ENCODE assay signal across 8 cellular contexts in the genomic region with DNA sequence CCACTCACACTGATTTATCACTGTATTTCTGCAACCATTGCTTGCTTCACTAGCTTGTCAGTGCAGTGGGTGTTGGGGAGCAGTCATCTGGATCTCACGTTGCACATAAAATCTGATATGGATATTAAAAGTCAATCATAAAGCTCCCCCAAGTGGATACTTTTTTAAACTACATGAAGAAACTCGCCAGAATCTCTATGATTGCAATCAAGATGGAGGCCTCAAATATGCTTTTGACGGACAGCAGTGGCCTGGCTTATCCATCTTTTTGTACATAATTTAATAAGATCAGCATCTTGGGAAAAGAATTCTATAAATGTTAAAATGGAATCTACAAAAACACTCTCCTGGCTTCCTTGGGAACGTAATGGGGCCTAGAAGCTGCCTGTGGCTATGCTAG.
A peak's percentile ranks its signal among the peaks of the same experiment; 100 is the strongest.
DNase-seq lines count a peak whose midpoint lies in the region; ATAC-seq, FAIRE-seq and TF ChIP-seq lines count a peak whose summit lies in the region.

No MANE protein-coding gene starts in this region.

- no peak for TF ChIP-seq POLR2A in K562 (conservative IDR thresholded peaks at IDR 0.05)

- H3K4me1 ChIP-seq in K562 (replicated peaks in 1 of 2; ENCODE audit: control insufficient read depth in 2 of 2, insufficient read depth in 2 of 2, low read length in 2 of 2): no peaks in the 10 kb centered on the region
- no peaks in the 10 kb centered on the region for H3K4me1 ChIP-seq in psoas muscle

- POLR2A ChIA-PET in K562 (lab: Yijun Ruan, JAX): interaction anchor here (0.6 to 0.8 kb wide), 2 partner anchors 11 to 247 kb away, joined by 3 read pairs; no protein-coding TSS in a partner anchor

- no peak overlapping the region for H2AFZ ChIP-seq in K562 (ENCODE audit: low read depth, low read length)
- no peak overlapping the region for H2AFZ ChIP-seq in neural cell (ENCODE audit: low read depth, low read length)

- no peak overlapping the region for H3K27ac ChIP-seq in 22Rv1
- no peak overlapping the region for H3K27ac ChIP-seq in K562 (ENCODE audit: extremely low read depth, low read depth, low read length)
- H3K27ac ChIP-seq in neural cell (ENCODE audit: low read length): no peak overlapping the region
- no peak overlapping the region for H3K27ac ChIP-seq in psoas muscle

- H3K27me3 ChIP-seq in K562 (ENCODE audit: control insufficient read depth in 2 of 2, insufficient read depth in 2 of 2, low read length in 2 of 2) (peaks cover 0 to 4% of the 10 kb centered on the region in 2 experiments; a peak in 1 of 5 replicates), neural cell (ENCODE audit: insufficient read depth, low read depth, low read length) (no peaks in the 10 kb centered on the region), psoas muscle (ENCODE audit: insufficient read depth in 3 of 3, low read length in 2 of 3) (no peaks in the 10 kb centered on the region)

- no peaks in the 10 kb centered on the region for H3K9me2 ChIP-seq in neural cell (ENCODE audit: insufficient read depth, low read length)

- no TSS peak for BruUV-seq in K562 (replicated peaks; lab: Mats Ljungman, UMichigan)

- H3K9me1 ChIP-seq in K562 (ENCODE audit: control insufficient read depth, insufficient read depth, low read length): no peaks in the 10 kb centered on the region

- H3F3A ChIP-seq in neural cell (ENCODE audit: insufficient read depth, low read length, poor library complexity, severe bottlenecking): no peaks in the 10 kb centered on the region

- peak; percentile 49 for TF ChIP-seq CTCF in 22Rv1 (IDR thresholded peaks at IDR 0.05)
- no peak for TF ChIP-seq CTCF in GM10266 (IDR thresholded peaks at IDR 0.05; ENCODE audit: control insufficient read depth, insufficient read depth, low read depth, missing control alignments)
- peak in 1 of 3 experiments; percentile 9; a peak in 2 of 6 replicates for TF ChIP-seq CTCF in K562 (IDR thresholded peaks at IDR 0.05 in 2 of 3, conservative IDR thresholded peaks at IDR 0.05 in 1 of 3; ENCODE audit: insufficient read depth in 2 of 3, low read depth in 1 of 3, low read length in 3 of 3)
- peak; percentile 84 for TF ChIP-seq CTCF in neural cell (IDR thresholded peaks at IDR 0.05; ENCODE audit: poor library complexity, severe bottlenecking)
- no peak for TF ChIP-seq CTCF in psoas muscle (IDR thresholded peaks at IDR 0.05)

- WGBS in K562 (ENCODE audit: insufficient coverage, low coverage, missing lambda C conversion rate): 0% methylated on average over 4 of the region's 4 CpGs
- 32 to 34% (median 33%) methylated on average over 4 of the region's 4 CpGs for WGBS in psoas muscle, 3 donors

- peak; percentile 31 to 41; a peak in 3 of 4 replicates for TF ChIP-seq RAD21 in K562 (CRISPR knock-in tag; conservative IDR thresholded peaks at IDR 0.05 in 1 of 2, IDR thresholded peaks at IDR 0.05 in 1 of 2)
- TF ChIP-seq RAD21 in neural cell (conservative IDR thresholded peaks at IDR 0.05): peak; percentile 89

- intact Hi-C loops in K562 (cut with micrococcal nuclease) (loop anchor here (10.0 kb wide), 1 partner anchor 1063 kb away; no protein-coding TSS in a partner anchor), psoas muscle (cut with DNase I) (no loop called here)

- CTCF ChIA-PET in K562 (lab: Yijun Ruan, JAX; ENCODE audit: low intra/inter-chr PET ratio): interaction anchor here (0.7 kb wide), 1 partner anchor 491 kb away, joined by 3 read pairs; no protein-coding TSS in a partner anchor

- DNase-seq in GM10266 (ENCODE audit: extremely low spot score): peak; percentile 34
- DNase-seq in NCI-H2081 (lab: John Stamatoyannopoulos, UW): peak; percentile 57 to 69
- DNase-seq in K562 (ENCODE audit: extremely low read depth in 1 of 4, low spot score in 3 of 4): peak; percentile 3 to 34 (median 21)
- no peak for DNase-seq in activated naive CD4-positive, alpha-beta T cell treated with Interleukin-2 at 50 U/mL for 16 hours
- no peak for DNase-seq in psoas muscle
- no peak for DNase-seq in NCI-H774 (lab: John Stamatoyannopoulos, UW)

- H3K4me2 ChIP-seq in K562 (ENCODE audit: insufficient read depth, low read length) (no peak overlapping the region), neural cell (ENCODE audit: low read length) (no peak overlapping the region)

- TF ChIP-seq EP300 in K562 (IDR thresholded peaks at IDR 0.05; ENCODE audit: low read length) (no peak), neural cell (conservative IDR thresholded peaks at IDR 0.05; ENCODE audit: poor library complexity, severe bottlenecking) (peak; percentile 47)

- no peaks in the 10 kb centered on the region for H3K36me3 ChIP-seq in K562 (ENCODE audit: control insufficient read depth, insufficient read depth, low read length)
- H3K36me3 ChIP-seq in neural cell (ENCODE audit: insufficient read depth, low read length): no peaks in the 10 kb centered on the region
- H3K36me3 ChIP-seq in psoas muscle (ENCODE audit: insufficient read depth in 1 of 2, low read depth in 1 of 2): no peaks in the 10 kb centered on the region

- H4K20me1 ChIP-seq in K562 (replicated peaks; ENCODE audit: control insufficient read depth, insufficient read depth, low read length) (no peaks in the 10 kb centered on the region), neural cell (ENCODE audit: insufficient read depth) (no peaks in the 10 kb centered on the region)

- ATAC-seq in K562 (peak; percentile 28; the same call in 1 of the 3 replicates), psoas muscle (no peak)

- no peak for FAIRE-seq in K562 (lab: Jason Lieb, UNC)

- no peak overlapping the region for H3K4me3 ChIP-seq in K562
- H3K4me3 ChIP-seq in neural cell (ENCODE audit: low read length): no peak overlapping the region
- H3K4me3 ChIP-seq in psoas muscle: no peak overlapping the region

- H3K79me2 ChIP-seq in K562 (ENCODE audit: control insufficient read depth, insufficient read depth, low read length) (no peaks in the 10 kb centered on the region), neural cell (replicated peaks; ENCODE audit: insufficient read depth, low read length) (no peaks in the 10 kb centered on the region)

- in situ Hi-C loops in K562 (cut with MboI): no loop called here

- H3K9me3 ChIP-seq in K562 (replicated peaks; ENCODE audit: control insufficient read depth, insufficient read depth, low read depth, low read length): no peaks in the 10 kb centered on the region
- H3K9me3 ChIP-seq in neural cell (ENCODE audit: low read length): peaks cover 3% of the 10 kb centered on the region
- H3K9me3 ChIP-seq in psoas muscle: no peaks in the 10 kb centered on the region

- no peak overlapping the region for H3K9ac ChIP-seq in K562 (ENCODE audit: insufficient read depth in 1 of 2, low read depth in 2 of 2, low read length in 2 of 2)
- H3K9ac ChIP-seq in neural cell (ENCODE audit: low read length): no peak overlapping the region

TF ChIP-seq in K562, 482 proteins besides CTCF, POLR2A, EP300 and RAD21 (continues in another document):
- TF ChIP-seq ZNF512 (tag; IDR thresholded peaks at IDR 0.05): no peak

TF ChIP-seq in neural cell, 6 proteins besides CTCF, POLR2A, EP300 and RAD21:
- TF ChIP-seq EZH2 (IDR thresholded peaks at IDR 0.05; ENCODE audit: borderline replicate concordance, insufficient read depth, low read length, poor library complexity, severe bottlenecking): no peak
- peak; percentile 90 for TF ChIP-seq SMC3 (conservative IDR thresholded peaks at IDR 0.05; ENCODE audit: poor library complexity)
- no peak for TF ChIP-seq MXI1 (conservative IDR thresholded peaks at IDR 0.05; ENCODE audit: poor library complexity, severe bottlenecking)

Comparison
In these comparisons a context has a peak if more than half of its experiments do, and no peak if none do; other contexts are left out.
1. CTCF ChIP-seq: peak in 22Rv1 (single experiment) and neural cell (single experiment); none in GM10266 (single experiment) and psoas muscle (single experiment).
2. DNase-seq: peak in GM10266 (single experiment), NCI-H2081 (2 of 2) and K562 (4 of 4); none in activated naive CD4-positive, alpha-beta T cell treated with Interleukin-2 at 50 U/mL for 16 hours (single experiment), psoas muscle (0 of 2) and NCI-H774 (single experiment).